8 cellular contexts compared by ENCODE assay signal in the genomic region with DNA sequence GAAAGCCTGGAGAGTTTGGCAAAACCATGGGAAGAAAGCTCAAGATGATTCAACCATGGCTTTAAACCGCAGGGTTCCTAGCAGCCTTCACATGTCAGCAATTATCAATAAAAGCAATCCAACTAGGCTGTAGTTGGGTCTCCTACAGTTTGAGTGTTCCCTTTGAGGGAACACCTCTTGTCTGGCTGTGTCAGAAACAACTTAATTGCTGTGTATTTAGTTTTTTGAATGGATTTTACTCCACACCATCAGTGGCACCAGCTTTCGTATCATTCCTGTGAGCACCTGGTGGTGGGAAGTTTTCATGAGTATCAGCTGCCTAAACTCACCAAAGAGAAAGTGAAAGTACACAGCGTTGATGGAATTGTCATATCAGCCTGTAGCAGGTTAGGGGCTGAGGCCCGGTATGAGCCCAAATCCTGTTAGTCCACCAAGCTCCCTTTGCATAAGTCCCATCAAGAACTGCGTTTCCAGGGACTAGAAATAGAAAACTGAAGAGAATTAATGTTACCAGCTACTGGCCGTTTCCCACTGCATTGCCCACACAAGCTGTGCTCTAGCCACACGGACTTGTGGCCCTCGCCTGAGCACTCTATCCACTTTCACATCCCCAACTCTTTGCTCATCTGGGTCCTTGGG. TPM values are rescaled to one million over a fixed set of nuclear protein-coding genes. Genes with fewer than 3 reads are reported as not detected.
DNase-seq lines count a peak whose midpoint lies in the region; ATAC-seq, FAIRE-seq and TF ChIP-seq lines count a peak whose summit lies in the region.

No MANE protein-coding gene starts in this region.

- H3K4me1 ChIP-seq in A549 (peaks cover 15% of the 10 kb centered on the region; the same call in 2 of the 3 replicates), OCI-LY3 (ENCODE audit: low read length) (peaks cover 39% of the 10 kb centered on the region), lower lobe of right lung (peaks cover 25% of the 10 kb centered on the region)

- TF ChIP-seq RAD21 in A549 (conservative IDR thresholded peaks at IDR 0.05 in 1 of 2, IDR thresholded peaks at IDR 0.05 in 1 of 2), result no peak

- DNase-seq in A549 (ENCODE audit: low read depth in 1 of 2, low spot score in 1 of 2), result peak in 1 of 2 experiments; percentile 28
- peak; percentile 43 for DNase-seq in activated naive CD4-positive, alpha-beta T cell treated with anti-CD3 and anti-CD28 coated beads for 36 hours
- no peak for DNase-seq in lower lobe of right lung
- DNase-seq in NCI-H446 treated with DMSO at 0.1 percent for 48 hours (lab: John Stamatoyannopoulos, UW), result no peak
- DNase-seq in occipital lobe (lab: John Stamatoyannopoulos, UW), result no peak

- CTCF ChIA-PET in A549 (lab: Yijun Ruan, JAX), result interaction anchor here (0.7 to 1.5 kb wide), 3 partner anchors 9 to 196 kb away, joined by 3 to 11 read pairs (median 3); no protein-coding TSS in a partner anchor
- CTCF ChIA-PET in activated naive CD4-positive, alpha-beta T cell treated with anti-CD3 and anti-CD28 coated beads for 36 hours (lab: Charles Lee), result interaction anchor here (1.1 to 5.9 kb wide), 3 partner anchors 13 to 80 kb away, joined by 3 to 41 read pairs (median 16); a partner anchor contains a TSS

- H3K27me3 Mint-ChIP-seq in activated naive CD4-positive, alpha-beta T cell treated with anti-CD3 and anti-CD28 coated beads for 36 hours (ENCODE audit: low read depth), result no peaks in the 10 kb centered on the region

- ATAC-seq in A549 (peak; percentile 45 to 76; a peak in 5 of 6 replicates), GM18511 (IDR thresholded peaks at IDR 0.05; ENCODE audit: unreplicated experiment) (peak; percentile 64), HG02973 (IDR thresholded peaks at IDR 0.05; ENCODE audit: unreplicated experiment) (peak; percentile 59), lower lobe of right lung (peak; percentile 60 to 75)

- no peak; the same call in 2 of the 3 replicates for TF ChIP-seq CTCF in A549 (IDR thresholded peaks at IDR 0.05)
- TF ChIP-seq CTCF in OCI-LY3 (IDR thresholded peaks at IDR 0.05; ENCODE audit: low read depth, low read length), result no peak
- TF ChIP-seq CTCF in lower lobe of right lung (IDR thresholded peaks at IDR 0.05), result no peak

- H3K4me1 Mint-ChIP-seq in activated naive CD4-positive, alpha-beta T cell treated with anti-CD3 and anti-CD28 coated beads for 36 hours (ENCODE audit: low read depth), result peaks cover 48% of the 10 kb centered on the region

- no peak for TF ChIP-seq POLR2A in A549 (IDR thresholded peaks at IDR 0.05; ENCODE audit: low read length)

- H3K9me3 Mint-ChIP-seq in activated naive CD4-positive, alpha-beta T cell treated with anti-CD3 and anti-CD28 coated beads for 36 hours, result no peaks in the 10 kb centered on the region

- peak overlapping the region; percentile 57 for H3K27ac Mint-ChIP-seq in activated naive CD4-positive, alpha-beta T cell treated with anti-CD3 and anti-CD28 coated beads for 36 hours

- H3K4me3 ChIP-seq in A549, result peak overlapping the region; percentile 39
- peak overlapping the region; percentile 77 for H3K4me3 ChIP-seq in OCI-LY3 (ENCODE audit: low read length)
- peak overlapping the region; percentile 48 for H3K4me3 ChIP-seq in lower lobe of right lung

- H3K79me2 ChIP-seq in OCI-LY3 (ENCODE audit: low read length), result no peaks in the 10 kb centered on the region

- peak overlapping the region; percentile 97 for H2AFZ ChIP-seq in OCI-LY3 (ENCODE audit: low read depth, low read length)

- TF ChIP-seq EP300 in A549 (IDR thresholded peaks at IDR 0.05), result no peak

- no peak for FAIRE-seq in A549 (lab: Jason Lieb, UNC)

- H3K4me2 ChIP-seq in A549 (peak overlapping the region; percentile 92), OCI-LY3 (ENCODE audit: low read length) (peak overlapping the region; percentile 91)

- 31% methylated on average over 8 of the region's 8 CpGs for WGBS in A549 (ENCODE audit: missing lambda C conversion rate)

- peak overlapping the region; percentile 15 to 58; a peak in 3 of 6 replicates for H3K27ac ChIP-seq in A549
- H3K27ac ChIP-seq in OCI-LY3 (ENCODE audit: low read length), result no peak overlapping the region
- peak overlapping the region; percentile 37 for H3K27ac ChIP-seq in lower lobe of right lung

- POLR2A ChIA-PET in A549 (lab: Yijun Ruan, JAX), result no interaction called here

- H3K36me3 Mint-ChIP-seq in activated naive CD4-positive, alpha-beta T cell treated with anti-CD3 and anti-CD28 coated beads for 36 hours (ENCODE audit: low read depth), result no peaks in the 10 kb centered on the region

- intact Hi-C loops in activated naive CD4-positive, alpha-beta T cell treated with anti-CD3 and anti-CD28 coated beads for 36 hours (cut with micrococcal nuclease), result loop anchor here (1.0 kb wide), 1 partner anchor 81 kb away; no protein-coding TSS in a partner anchor
- intact Hi-C loops in lower lobe of right lung (cut with DNase I), result no loop called here

- H3K27me3 ChIP-seq in OCI-LY3 (ENCODE audit: low read depth, low read length), result no peaks in the 10 kb centered on the region
- no peaks in the 10 kb centered on the region for H3K27me3 ChIP-seq in lower lobe of right lung (ENCODE audit: low read depth)

- H3K9ac ChIP-seq in OCI-LY3 (ENCODE audit: low read length), result peak overlapping the region; percentile 48

- no peaks in the 10 kb centered on the region for H3K36me3 ChIP-seq in OCI-LY3 (replicated peaks; ENCODE audit: low read depth, low read length)
- no peaks in the 10 kb centered on the region for H3K36me3 ChIP-seq in lower lobe of right lung

- H4K20me1 ChIP-seq in OCI-LY3 (ENCODE audit: insufficient read depth, low read length), result no peaks in the 10 kb centered on the region

- peak overlapping the region; percentile 75 for H3K4me3 Mint-ChIP-seq in activated naive CD4-positive, alpha-beta T cell treated with anti-CD3 and anti-CD28 coated beads for 36 hours

- H3K9me3 ChIP-seq in A549, result no peaks in the 10 kb centered on the region
- H3K9me3 ChIP-seq in OCI-LY3 (ENCODE audit: insufficient read depth, low read length), result no peaks in the 10 kb centered on the region
- H3K9me3 ChIP-seq in lower lobe of right lung, result no peaks in the 10 kb centered on the region

TF ChIP-seq in A549, 52 proteins besides CTCF, POLR2A, EP300 and RAD21:
- TF ChIP-seq RCOR1 (IDR thresholded peaks at IDR 0.05; ENCODE audit: low read depth, low read length) (no peak), CBX8 (IDR thresholded peaks at IDR 0.05) (no peak), HOXB5 (CRISPR knock-in tag; IDR thresholded peaks at IDR 0.05) (no peak), ESRRA (IDR thresholded peaks at IDR 0.05; ENCODE audit: borderline replicate concordance, low read length) (no peak), CEBPB (IDR thresholded peaks at IDR 0.05) (no peak), CHD2 (IDR thresholded peaks at IDR 0.05; ENCODE audit: low read length, partially characterized antibody) (no peak), ZSCAN20 (CRISPR knock-in tag; IDR thresholded peaks at IDR 0.05) (no peak), CHD4 (IDR thresholded peaks at IDR 0.05; ENCODE audit: borderline replicate concordance) (no peak), POLR2AphosphoS2 (conservative IDR thresholded peaks at IDR 0.05; ENCODE audit: low read length) (no peak), EHF (CRISPR knock-in tag; IDR thresholded peaks at IDR 0.05) (no peak), RFX5 (IDR thresholded peaks at IDR 0.05) (no peak), ZNF302 (CRISPR knock-in tag; IDR thresholded peaks at IDR 0.05) (no peak), ZFP36 (IDR thresholded peaks at IDR 0.05; ENCODE audit: borderline replicate concordance, partially characterized antibody) (no peak), TFCP2L1 (CRISPR knock-in tag; IDR thresholded peaks at IDR 0.05) (no peak), HEYL (CRISPR knock-in tag; IDR thresholded peaks at IDR 0.05) (no peak), NPAS2 (CRISPR knock-in tag; IDR thresholded peaks at IDR 0.05; ENCODE audit: borderline replicate concordance) (no peak), EHMT2 (IDR thresholded peaks at IDR 0.05; ENCODE audit: low read depth) (no peak), JUN (IDR thresholded peaks at IDR 0.05) (no peak), KDM1A (IDR thresholded peaks at IDR 0.05; ENCODE audit: low read depth) (no peak)
- TF ChIP-seq, protein P1, sequence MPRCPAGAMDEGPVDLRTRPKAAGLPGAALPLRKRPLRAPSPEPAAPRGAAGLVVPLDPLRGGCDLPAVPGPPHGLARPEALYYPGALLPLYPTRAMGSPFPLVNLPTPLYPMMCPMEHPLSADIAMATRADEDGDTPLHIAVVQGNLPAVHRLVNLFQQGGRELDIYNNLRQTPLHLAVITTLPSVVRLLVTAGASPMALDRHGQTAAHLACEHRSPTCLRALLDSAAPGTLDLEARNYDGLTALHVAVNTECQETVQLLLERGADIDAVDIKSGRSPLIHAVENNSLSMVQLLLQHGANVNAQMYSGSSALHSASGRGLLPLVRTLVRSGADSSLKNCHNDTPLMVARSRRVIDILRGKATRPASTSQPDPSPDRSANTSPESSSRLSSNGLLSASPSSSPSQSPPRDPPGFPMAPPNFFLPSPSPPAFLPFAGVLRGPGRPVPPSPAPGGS (IDR thresholded peaks at IDR 0.05), result no peak

RNA-seq across cellular contexts. Expression of a gene that starts 10.9 kb away (rescaled TPM):
- polyA plus RNA-seq in A549 (2011; rRNA removed) (not detected in 2 replicates), A549 (2017; fragmentation: RNase III; extraction: RNeasy Plus Mini Kit Qiagen cat#74134 plus additional on column Dnase treatment) (not detected in 3 replicates)
- not detected in 2 replicates for polyA plus RNA-seq in A549 (2012; cell fraction: cytosol; rRNA removed)
- not detected in 2 replicates for polyA plus RNA-seq in A549 (2012; cell fraction: nucleus; rRNA removed)
- not detected in 2 replicates for polyA minus RNA-seq in A549 (2011; rRNA and poly(A)+ RNA removed)
- total RNA-seq in activated naive CD4-positive, alpha-beta T cell treated with anti-CD3 and anti-CD28 coated beads for 36 hours, result under 1 TPM; 0.33 to 0.42 TPM
- total RNA-seq in lower lobe of right lung (not detected), occipital lobe (not detected)

RNA-seq across cellular contexts. Expression of a gene that starts 16.9 kb away (rescaled TPM):
- polyA plus RNA-seq in A549 (2011; rRNA removed) (not detected in 2 replicates), A549 (2017; fragmentation: RNase III; extraction: RNeasy Plus Mini Kit Qiagen cat#74134 plus additional on column Dnase treatment) (not detected in 3 replicates)
- not detected in 2 replicates for polyA plus RNA-seq in A549 (2012; cell fraction: cytosol; rRNA removed)
- polyA plus RNA-seq in A549 (2012; cell fraction: nucleus; rRNA removed), result not detected in 2 replicates
- polyA minus RNA-seq in A549 (2011; rRNA and poly(A)+ RNA removed), result not detected in 2 replicates
- total RNA-seq in activated naive CD4-positive, alpha-beta T cell treated with anti-CD3 and anti-CD28 coated beads for 36 hours, result under 1 TPM in 1 of 2 experiments, not detected in 1; 0.26 TPM
- total RNA-seq in lower lobe of right lung (not detected), occipital lobe (not detected)
